ENCODE assay signal across 1 cellular context in the genomic region with DNA sequence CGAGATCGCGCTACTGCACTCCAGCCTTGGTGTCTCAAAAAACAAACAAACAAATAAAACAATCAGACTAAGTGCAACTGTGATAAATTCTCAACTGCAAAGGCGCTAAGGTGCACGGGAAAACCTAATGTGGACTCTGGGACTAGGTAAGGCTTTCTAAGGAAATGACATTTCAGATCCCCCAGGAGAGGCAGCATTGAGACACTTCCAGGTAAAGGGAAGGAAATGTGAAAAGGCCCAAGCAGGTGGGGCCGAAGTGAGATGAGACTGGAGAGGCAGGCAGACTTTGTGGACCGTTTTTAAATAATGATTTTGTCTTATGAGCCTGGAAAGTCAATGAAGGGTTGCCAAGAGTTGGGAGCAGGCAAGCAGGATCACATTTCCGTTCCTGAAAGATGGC.
TF ChIP-seq lines count a peak whose summit lies in the region.

No MANE protein-coding gene starts in this region.

TF ChIP-seq in HCT116, 20 proteins besides CTCF, POLR2A, EP300 and RAD21 (continued from another document):
- TF ChIP-seq REST (IDR thresholded peaks at IDR 0.05; ENCODE audit: low read depth) (no peak), MAX (IDR thresholded peaks at IDR 0.05) (no peak), ZNF274 (IDR thresholded peaks at IDR 0.05; ENCODE audit: low read depth, low read length) (no peak), EGR1 (IDR thresholded peaks at IDR 0.05; ENCODE audit: low read depth) (no peak), EZH2 (IDR thresholded peaks at IDR 0.05) (no peak), FOSL1 (IDR thresholded peaks at IDR 0.05; ENCODE audit: low read depth) (no peak), ELF1 (IDR thresholded peaks at IDR 0.05; ENCODE audit: borderline replicate concordance, low read depth) (no peak), TCF7L2 (IDR thresholded peaks at IDR 0.05; ENCODE audit: borderline replicate concordance, extremely low read depth, insufficient read depth, insufficient read length) (no peak), SIN3A (IDR thresholded peaks at IDR 0.05; ENCODE audit: low read depth) (no peak), POLR2AphosphoS5 (IDR thresholded peaks at IDR 0.05; ENCODE audit: low read depth, low read length) (no peak), EZH2phosphoT487 (IDR thresholded peaks at IDR 0.05; ENCODE audit: borderline replicate concordance) (no peak)
